Comparison of ENCODE assay signal across 20 cellular contexts in the genomic region with DNA sequence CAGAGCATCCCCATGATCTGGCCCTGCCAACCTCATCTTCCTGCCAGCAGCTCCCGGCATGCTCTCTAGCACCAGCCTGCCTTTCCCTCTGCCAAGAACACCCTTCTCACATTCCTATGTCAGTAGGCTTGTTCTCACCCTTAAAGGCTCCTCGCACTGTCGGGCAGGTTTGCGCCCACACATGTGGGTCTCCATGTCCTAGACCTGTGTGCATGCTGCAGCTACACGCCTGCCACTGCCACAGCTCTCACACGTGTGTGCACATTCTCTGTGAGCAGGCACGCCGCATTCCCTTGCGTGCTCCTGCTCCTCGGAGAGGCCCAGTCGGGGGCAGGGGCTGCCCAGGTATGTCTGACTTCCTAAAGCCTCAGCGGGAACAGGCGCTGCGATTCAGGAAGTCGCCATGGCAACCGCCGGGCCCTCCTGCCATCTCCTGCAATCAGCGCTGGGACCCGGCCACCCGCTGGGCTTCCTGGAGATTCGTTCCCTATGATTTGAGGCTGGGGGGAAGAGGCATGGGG. TPM values are rescaled to one million over a fixed set of nuclear protein-coding genes. Genes with fewer than 3 reads are reported as not detected.
DNase-seq lines count a peak whose midpoint lies in the region; ATAC-seq and TF ChIP-seq lines count a peak whose summit lies in the region.
"Had no signal": no experiment of that assay in that cellular context is flagged by ENCODE, and none has a peak within 500 bp of the region (broad histone marks: within the 10 kb centered on the region; RNA-seq: fewer than 3 reads in every experiment).

No MANE protein-coding gene starts in this region.

- no peaks in the 10 kb centered on the region for H3K36me3 Mint-ChIP-seq in WTC11
- H3K36me3 Mint-ChIP-seq in activated CD4-positive, alpha-beta T cell treated with anti-CD3 and anti-CD28 coated beads for 36 hours (ENCODE audit: low read depth): no peaks in the 10 kb centered on the region
- H3K36me3 Mint-ChIP-seq: CD8-positive, alpha-beta memory T cell; memory B cell had no signal

- H3K4me2 ChIP-seq in hepatocyte: peak overlapping the region; percentile 34

- CTCF ChIA-PET in WTC11 (lab: Charles Lee): interaction anchor here (1.5 to 5.8 kb wide), 4 partner anchors 9 to 226 kb away, joined by 7 to 40 read pairs (median 16); no protein-coding TSS in a partner anchor
- CTCF ChIA-PET in activated CD4-positive, alpha-beta T cell treated with anti-CD3 and anti-CD28 coated beads for 36 hours (lab: Charles Lee): no interaction called here

- H3K4me3 Mint-ChIP-seq in WTC11: peak overlapping the region; percentile 43
- H3K4me3 Mint-ChIP-seq in activated CD4-positive, alpha-beta T cell treated with anti-CD3 and anti-CD28 coated beads for 36 hours: no peak overlapping the region
- H3K4me3 Mint-ChIP-seq: memory B cell; T-helper 2 cell treated with Interferon-gamma antibody and Interleukin-4, amounts not matched to agents 5 μg/mL and 100 μg/mL, for 36 hours had no signal

- ATAC-seq in WTC11 (peak; percentile 61), HG03139 (IDR thresholded peaks at IDR 0.05; ENCODE audit: unreplicated experiment) (no peak)
- ATAC-seq in activated CD4-positive, alpha-beta T cell treated with anti-CD3 and anti-CD28 coated beads for 36 hours: no peak

- H3K9me2 ChIP-seq in hepatocyte (replicated peaks; ENCODE audit: insufficient read depth): no peaks in the 10 kb centered on the region

- peaks cover 32% of the 10 kb centered on the region for H3K27me3 Mint-ChIP-seq in WTC11 (ENCODE audit: low read depth)
- H3K27me3 Mint-ChIP-seq in activated CD4-positive, alpha-beta T cell treated with anti-CD3 and anti-CD28 coated beads for 36 hours: peaks cover 16% of the 10 kb centered on the region

- H3K9me3 Mint-ChIP-seq in WTC11: no peaks in the 10 kb centered on the region
- H3K9me3 Mint-ChIP-seq in activated CD4-positive, alpha-beta T cell treated with anti-CD3 and anti-CD28 coated beads for 36 hours (ENCODE audit: low read depth): no peaks in the 10 kb centered on the region
- H3K9me3 Mint-ChIP-seq: activated T-helper 2 cell treated with anti-CD3 and anti-CD28 coated beads, Interferon-gamma antibody, Interleukin-2, Interleukin-4, amounts not matched to agents 10 μg/mL and 5 μg/mL and 100 μg/mL, durations not matched to agents 14 hours and 24 hours and 36 hours; CD8-positive, alpha-beta memory T cell; memory B cell; T-helper 2 cell treated with Interferon-gamma antibody and Interleukin-4, amounts not matched to agents 5 μg/mL and 100 μg/mL, for 36 hours had no signal

- H3K9me3 ChIP-seq in hepatocyte (ENCODE audit: low read depth): no peaks in the 10 kb centered on the region
- H3K9me3 ChIP-seq: ascending aorta had no signal

- no peaks in the 10 kb centered on the region for H3K79me2 ChIP-seq in hepatocyte

- peak; percentile 15 for DNase-seq in NCI-H1092 (lab: John Stamatoyannopoulos, UW)
- DNase-seq in NCI-H1092 treated with DMSO at 0.1 percent for 48 hours (lab: John Stamatoyannopoulos, UW): no peak
- DNase-seq in WTC11 (ENCODE audit: low spot score): peak; percentile 79
- DNase-seq in hepatocyte (ENCODE audit: low spot score): peak; percentile 64
- peak in 7 of 10 donors; percentile 40 to 91 (median 56) for DNase-seq in posterior cingulate gyrus
- no peak for DNase-seq in activated CD4-positive, alpha-beta T cell treated with anti-CD3 and anti-CD28 coated beads for 36 hours
- no peak for DNase-seq in superior temporal gyrus (ENCODE audit: extremely low spot score)
- DNase-seq: activated CD4-positive, alpha-beta T cell treated with anti-CD3 and anti-CD28 coated beads, Interleukin-2, amount 50 U/mL, for 48 hours; CD8-positive, alpha-beta memory T cell; NCI-H226; stimulated activated CD4-positive, alpha-beta T cell treated with anti-CD3 and anti-CD28 coated beads, Interleukin-15, amount 100 ng/mL, for 24 hours had no signal

- H3K4me1 Mint-ChIP-seq in WTC11: peaks cover 53% of the 10 kb centered on the region
- H3K4me1 Mint-ChIP-seq in activated CD4-positive, alpha-beta T cell treated with anti-CD3 and anti-CD28 coated beads for 36 hours: peaks cover 3% of the 10 kb centered on the region

- no peak overlapping the region for H2AFZ ChIP-seq in hepatocyte

- H3K4me3 ChIP-seq in hepatocyte: no peak overlapping the region
- H3K4me3 ChIP-seq: ascending aorta had no signal

- no peaks in the 10 kb centered on the region for H3K36me3 ChIP-seq in hepatocyte (replicated peaks; ENCODE audit: insufficient read depth, low read depth)
- H3K36me3 ChIP-seq: ascending aorta had no signal

- peaks cover 31% of the 10 kb centered on the region for H3K27me3 ChIP-seq in hepatocyte

- H3K4me1 ChIP-seq in hepatocyte (ENCODE audit: insufficient read depth): peaks cover 6% of the 10 kb centered on the region

- POLR2A ChIA-PET in WTC11 (lab: Charles Lee): no interaction called here
- POLR2A ChIA-PET in activated CD4-positive, alpha-beta T cell treated with anti-CD3 and anti-CD28 coated beads for 36 hours (lab: Charles Lee): no interaction called here

- 15% methylated on average over 21 of the region's 21 CpGs for WGBS in hepatocyte (ENCODE audit: low lambda C conversion rate, missing lambda C conversion rate)

- H4K20me1 ChIP-seq in hepatocyte (ENCODE audit: insufficient read depth, poor library complexity, severe bottlenecking): no peaks in the 10 kb centered on the region

- TF ChIP-seq CTCF in WTC11 (IDR thresholded peaks at IDR 0.05): no peak
- no peak for TF ChIP-seq CTCF in hepatocyte (IDR thresholded peaks at IDR 0.05; ENCODE audit: poor library complexity)

- no peak overlapping the region for H3K27ac ChIP-seq in hepatocyte
- H3K27ac ChIP-seq: ascending aorta had no signal

- intact Hi-C loops in posterior cingulate gyrus (cut with DNase I): no loop called here
- intact Hi-C loops in activated CD4-positive, alpha-beta T cell treated with anti-CD3 and anti-CD28 coated beads for 36 hours (cut with DNase I, micrococcal nuclease): no loop called here

- H3K27ac Mint-ChIP-seq in WTC11: no peak overlapping the region
- no peak overlapping the region for H3K27ac Mint-ChIP-seq in activated CD4-positive, alpha-beta T cell treated with anti-CD3 and anti-CD28 coated beads for 36 hours
- H3K27ac Mint-ChIP-seq: activated T-helper 2 cell treated with anti-CD3 and anti-CD28 coated beads, Interferon-gamma antibody, Interleukin-2, Interleukin-4, amounts not matched to agents 10 μg/mL and 5 μg/mL and 100 μg/mL, durations not matched to agents 14 hours and 24 hours and 36 hours; memory B cell; T-helper 2 cell treated with Interferon-gamma antibody and Interleukin-4, amounts not matched to agents 5 μg/mL and 100 μg/mL, for 36 hours had no signal

TF ChIP-seq in WTC11, 78 proteins besides CTCF, POLR2A, EP300 and RAD21:
- TF ChIP-seq TP53 (CRISPR knock-in tag; IDR thresholded peaks at IDR 0.05) (peak; percentile 67; the same call in 1 of the 2 replicates), ZNF671 (CRISPR knock-in tag; IDR thresholded peaks at IDR 0.05) (no peak), ZNF423 (CRISPR knock-in tag; IDR thresholded peaks at IDR 0.05) (peak; percentile 78), TCF7 (CRISPR knock-in tag; IDR thresholded peaks at IDR 0.05; ENCODE audit: low read depth) (no peak), ZNF138 (CRISPR knock-in tag; conservative IDR thresholded peaks at IDR 0.05) (peak; percentile 47; the same call in 1 of the 2 replicates), TEAD1 (CRISPR knock-in tag; IDR thresholded peaks at IDR 0.05) (peak; percentile 82; the same call in 1 of the 2 replicates)

RNA-seq across cellular contexts. Expression of a gene that starts 28.1 kb away (rescaled TPM):
- total RNA-seq in WTC11 (2021) (70.7 to 71.8 TPM (median 71.2 TPM) in 3 replicates), hepatocyte (44.4 and 46.4 TPM in 2 replicates)
- polyA plus RNA-seq in hepatocyte: 113 and 132 TPM in 2 replicates
- 10 to 100 TPM; 50.4 to 57.2 TPM for total RNA-seq in activated CD4-positive, alpha-beta T cell treated with anti-CD3 and anti-CD28 coated beads for 36 hours

RNA-seq across cellular contexts. Expression of a gene that starts 28.2 kb away (rescaled TPM):
- total RNA-seq in WTC11 (2021) (not detected in 3 replicates), hepatocyte (not detected in 2 replicates)
- 0.95 TPM in 1 of 2 replicates, not detected in the other for polyA plus RNA-seq in hepatocyte
- not detected for total RNA-seq in activated CD4-positive, alpha-beta T cell treated with anti-CD3 and anti-CD28 coated beads for 36 hours
- total RNA-seq: A172; activated T-helper 2 cell treated with anti-CD3 and anti-CD28 coated beads, Interferon-gamma antibody, Interleukin-2, Interleukin-4, amounts not matched to agents 10 μg/mL and 5 μg/mL and 100 μg/mL, durations not matched to agents 14 hours and 24 hours and 36 hours; ascending aorta; CD8-positive, alpha-beta memory T cell; glomerular endothelial cell; omental fat pad; RPMI7951 had no signal
- polyA plus RNA-seq: CD8-positive, alpha-beta memory T cell had no signal

RNA-seq across cellular contexts. Expression of a gene that starts 38.4 kb away (rescaled TPM):
- 0.50 to 1.1 TPM (median 0.69 TPM) in 3 replicates for total RNA-seq in WTC11 (2021)
- 6.8 and 7.6 TPM in 2 replicates for total RNA-seq in hepatocyte
- 5.5 and 7.5 TPM in 2 replicates for polyA plus RNA-seq in hepatocyte
- total RNA-seq in activated CD4-positive, alpha-beta T cell treated with anti-CD3 and anti-CD28 coated beads for 36 hours: 1 to 10 TPM; 1.3 to 1.8 TPM

Comparison
In these comparisons a context has a peak if more than half of its experiments do, and no peak if none do; other contexts are left out.
1. DNase-seq: peak in NCI-H1092 (single experiment), WTC11 (single experiment), hepatocyte (single experiment) and posterior cingulate gyrus (7 of 10); none in NCI-H1092 treated with DMSO at 0.1 percent for 48 hours (single experiment), activated CD4-positive, alpha-beta T cell treated with anti-CD3 and anti-CD28 coated beads for 36 hours (single experiment) and superior temporal gyrus (single experiment).